ENCODE assay signal across 6 cellular contexts in genomic region chr16:60078819-60079218, GRCh38.
DNase-seq lines count a peak whose midpoint lies in the region; ATAC-seq and TF ChIP-seq lines count a peak whose summit lies in the region.
"Not testable (repeated sequence)": the region's sequence is repeated elsewhere in the genome, so short reads cannot be mapped to it uniquely, and the experiment has no call there.

No MANE protein-coding gene starts in this region.

- H2BK15ac ChIP-seq in H9 (ENCODE audit: low read depth, low read length), result not testable (repeated sequence)

- peaks cover 13% of the 10 kb centered on the region for H3K4me1 ChIP-seq in GM23338 (ENCODE audit: insufficient read depth)
- H3K4me1 ChIP-seq in H9 (ENCODE audit: insufficient read depth, low read length); endodermal cell (ENCODE audit: control insufficient read depth, insufficient read depth, low read length): not testable (repeated sequence)
- H3K4me1 ChIP-seq in HUES6 (ENCODE audit: control insufficient read depth, insufficient read depth, low read length), result peaks cover 12% of the 10 kb centered on the region

- not testable (repeated sequence) for DNase-seq in CD14-positive monocyte (ENCODE audit: low spot score); GM23338 (ENCODE audit: low spot score); H9; nephron progenitor cell
- DNase-seq in endodermal cell, result peak; percentile 60

- not testable (repeated sequence) for H4K5ac ChIP-seq in H9 (ENCODE audit: insufficient read length, low read depth, low read length)

- H2AK5ac ChIP-seq in H9 (ENCODE audit: insufficient read length, low read length), result not testable (repeated sequence)

- not testable (repeated sequence) for H3K27me3 ChIP-seq in GM23338 (ENCODE audit: insufficient read depth); H9 (ENCODE audit: insufficient read depth, low read length); HUES6 (ENCODE audit: control insufficient read depth, insufficient read depth, low read length); endodermal cell (ENCODE audit: control insufficient read depth, insufficient read depth, low read length, poor library complexity, severe bottlenecking)

- H3K4me2 ChIP-seq in GM23338; H9 (ENCODE audit: insufficient read depth, insufficient read length, low read length): not testable (repeated sequence)

- peaks cover 23 to 41% (median 32%) of the 10 kb centered on the region in 7 donors for H3K9me3 Mint-ChIP-seq in CD14-positive monocyte
- H3K9me3 Mint-ChIP-seq in GM23338, H9, endodermal cell, nephron progenitor cell: not testable (repeated sequence)

- not testable (repeated sequence) for H3K18ac ChIP-seq in H9 (ENCODE audit: insufficient read length, low read depth, low read length)

- not testable (repeated sequence) for H2BK12ac ChIP-seq in H9 (ENCODE audit: insufficient read length, low read depth, low read length)

- WGBS in H9 (ENCODE audit: extremely low coverage, insufficient read length, low lambda C conversion rate), result no CpG with 5 or more reads among the region's 10 CpGs
- WGBS in endodermal cell (ENCODE audit: insufficient coverage in 1 of 2, insufficient read length in 1 of 2), 2 experiments, result 93 to 100% methylated on average over 2 to 9 of the region's 10 CpGs

- H4K20me1 ChIP-seq in GM23338 (replicated peaks; ENCODE audit: insufficient read depth); H9 (ENCODE audit: control insufficient read depth, insufficient read depth, insufficient read length): not testable (repeated sequence)

- not testable (repeated sequence) for H3K23me2 ChIP-seq in H9 (ENCODE audit: insufficient read length, low read depth, low read length, poor library complexity, severe bottlenecking)

- not testable (repeated sequence) for H3K23ac ChIP-seq in H9 (ENCODE audit: insufficient read length, low read depth, low read length)

- not testable (repeated sequence) for H4K91ac ChIP-seq in H9 (ENCODE audit: insufficient read length, low read depth, low read length)

- peak overlapping the region in 4 of 7 donors; percentile 47 to 78 (median 76) for H3K27ac Mint-ChIP-seq in CD14-positive monocyte
- H3K27ac Mint-ChIP-seq in GM23338, result not testable (repeated sequence)
- H3K27ac Mint-ChIP-seq in H9, result peak overlapping the region in 2 of 3 experiments; percentile 65 to 83; a peak in 3 of 7 replicates
- peak overlapping the region; percentile 95 for H3K27ac Mint-ChIP-seq in endodermal cell
- peak overlapping the region; percentile 29 for H3K27ac Mint-ChIP-seq in nephron progenitor cell

- not testable (repeated sequence) for H2BK20ac ChIP-seq in H9 (ENCODE audit: low read depth, low read length, poor library complexity, severe bottlenecking)

- 0 out of 2 replicates have a peak overlapping the region, but pooled peaks have one; percentile 39 for H3K27ac ChIP-seq in GM23338 (ENCODE audit: low read depth)
- H3K27ac ChIP-seq in H9 (ENCODE audit: insufficient read length, low read depth, low read length); endodermal cell (ENCODE audit: low read depth, low read length): not testable (repeated sequence)
- peak overlapping the region; percentile 78; the same call in 1 of the 2 replicates for H3K27ac ChIP-seq in HUES6 (ENCODE audit: low read depth, low read length)

- not testable (repeated sequence) for ATAC-seq in GM23338

- not testable (repeated sequence) for H3K36me3 ChIP-seq in GM23338 (ENCODE audit: insufficient read depth); HUES6 (ENCODE audit: control insufficient read depth, insufficient read depth, low read length); endodermal cell (ENCODE audit: control insufficient read depth, insufficient read depth, low read length)

- H3K9me2 ChIP-seq in GM23338 (ENCODE audit: insufficient read depth), result not testable (repeated sequence)

- H2BK5ac ChIP-seq in H9 (ENCODE audit: insufficient read length, low read length), result not testable (repeated sequence)

- H3K27me3 Mint-ChIP-seq in CD14-positive monocyte (ENCODE audit: low read depth in 3 of 3); GM23338 (ENCODE audit: insufficient read depth, low read depth, poor library complexity); H9 (ENCODE audit: low read depth); endodermal cell (ENCODE audit: insufficient read depth); nephron progenitor cell (ENCODE audit: low read depth, poor library complexity): not testable (repeated sequence)

- not testable (repeated sequence) for H3F3A ChIP-seq in GM23338 (replicated peaks; ENCODE audit: low read depth)

- H3K36me3 Mint-ChIP-seq in CD14-positive monocyte; GM23338 (ENCODE audit: low read depth); H9 (ENCODE audit: insufficient read depth in 1 of 3, low read depth in 3 of 3); endodermal cell (ENCODE audit: low read depth); nephron progenitor cell (ENCODE audit: low read depth): not testable (repeated sequence)

- not testable (repeated sequence) for H3K56ac ChIP-seq in H9 (ENCODE audit: insufficient read length, low read depth, low read length)

- not testable (repeated sequence) for H2AFZ ChIP-seq in GM23338; H9 (ENCODE audit: low read length)

- not testable (repeated sequence) for H3K9ac ChIP-seq in H9 (ENCODE audit: extremely low read depth, insufficient read length, low read length); endodermal cell (ENCODE audit: extremely low read depth, low read length, poor library complexity, severe bottlenecking)
- H3K9ac ChIP-seq in HUES6 (ENCODE audit: low read length), result peak overlapping the region; percentile 87

- H3K4me3 ChIP-seq in GM23338; endodermal cell (ENCODE audit: low read length): not testable (repeated sequence)
- H3K4me3 ChIP-seq in HUES6 (ENCODE audit: low read depth, low read length), result peak overlapping the region; percentile 47; the same call in 1 of the 2 replicates

- not testable (repeated sequence) for H3K4me3 Mint-ChIP-seq in CD14-positive monocyte, GM23338, nephron progenitor cell
- H3K4me3 Mint-ChIP-seq in H9 (peak overlapping the region in 1 of 2 experiments; percentile 45; a peak in 3 of 5 replicates), endodermal cell (peak overlapping the region; percentile 57)

- H3K14ac ChIP-seq in H9 (ENCODE audit: insufficient read depth, low read length), result not testable (repeated sequence)

- H3K79me2 ChIP-seq in GM23338 (replicated peaks; ENCODE audit: insufficient read depth); H9 (ENCODE audit: insufficient read depth, low read length): not testable (repeated sequence)

- not testable (repeated sequence) for H3K9me3 ChIP-seq in H9 (ENCODE audit: control insufficient read depth, low read depth, low read length); HUES6 (ENCODE audit: control insufficient read depth, insufficient read depth, low read depth, low read length); endodermal cell (ENCODE audit: control insufficient read depth, low read length)

- H2BK120ac ChIP-seq in H9 (ENCODE audit: low read depth, low read length, poor library complexity, severe bottlenecking), result not testable (repeated sequence)

- H3K4me1 Mint-ChIP-seq in CD14-positive monocyte, nephron progenitor cell: not testable (repeated sequence)
- H3K4me1 Mint-ChIP-seq in GM23338 (peaks cover 11% of the 10 kb centered on the region), H9 (peaks cover 11 to 27% of the 10 kb centered on the region in 2 experiments; a peak in 3 of 4 replicates), endodermal cell (peaks cover 61% of the 10 kb centered on the region)

- not testable (repeated sequence) for H3K79me1 ChIP-seq in H9 (ENCODE audit: insufficient read depth, low read depth, low read length, poor library complexity, severe bottlenecking)

- intact Hi-C loops in CD14-positive monocyte (cut with micrococcal nuclease), result not testable (repeated sequence)

- H4K8ac ChIP-seq in H9 (replicated peaks; ENCODE audit: insufficient read length, low read depth, low read length), result not testable (repeated sequence)

- not testable (repeated sequence) for TF ChIP-seq CTCF in CD14-positive monocyte (IDR thresholded peaks at IDR 0.05); GM23338 (conservative IDR thresholded peaks at IDR 0.05; ENCODE audit: low read depth in 2 of 2); H9 (conservative IDR thresholded peaks at IDR 0.05); endodermal cell (conservative IDR thresholded peaks at IDR 0.05); nephron progenitor cell (IDR thresholded peaks at IDR 0.05)

- H3K4ac ChIP-seq in H9 (ENCODE audit: low read depth, low read length), result not testable (repeated sequence)

- H3T11ph ChIP-seq in H9 (ENCODE audit: low read length), result not testable (repeated sequence)
